In the genomic region with DNA sequence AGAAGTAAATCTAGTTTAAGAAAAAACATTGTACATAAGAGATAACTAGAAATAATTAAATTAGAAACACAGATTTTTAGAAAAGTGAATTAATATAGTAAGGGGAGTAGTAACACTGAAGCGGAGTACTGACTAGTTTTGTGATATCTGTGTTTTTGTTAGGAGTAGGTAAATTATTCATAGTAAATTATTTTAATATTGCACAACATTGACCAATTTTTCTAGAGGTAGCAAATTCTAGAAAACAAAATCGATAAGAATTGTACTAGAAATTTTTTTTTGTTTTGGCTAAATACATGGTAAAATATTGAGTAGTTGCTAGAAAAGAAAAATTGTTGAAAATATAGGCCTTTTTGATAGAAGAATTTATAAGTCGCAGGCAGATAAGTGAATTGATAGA, we compare ENCODE assay signal across 14 cellular contexts.
A peak's percentile ranks its signal among the peaks of the same experiment; 100 is the strongest.
DNase-seq lines count a peak whose midpoint lies in the region; ATAC-seq and TF ChIP-seq lines count a peak whose summit lies in the region.
"Had no signal": no experiment of that assay in that cellular context is flagged by ENCODE, and none has a peak within 500 bp of the region (broad histone marks: within the 10 kb centered on the region; RNA-seq: fewer than 3 reads in every experiment).

No MANE protein-coding gene starts in this region.

- no peak overlapping the region for H2AFZ ChIP-seq in Karpas-422 (ENCODE audit: low read length)

- no peak for TF ChIP-seq CTCF in dorsolateral prefrontal cortex (IDR thresholded peaks at IDR 0.05 in 54 of 56, conservative IDR thresholded peaks at IDR 0.05 in 2 of 56; ENCODE audit: low read depth in 1 of 56, partially characterized antibody in 56 of 56)
- TF ChIP-seq CTCF in neural crest cell (conservative IDR thresholded peaks at IDR 0.05), result no peak

- H3K36me3 ChIP-seq in BLaER1 treated with 17β-estradiol and CSF1 and Interleukin-3, amounts not matched to agents 10 nM and 100 nM, result peaks cover 0 to 50% (median 29%) of the 10 kb centered on the region in 11 experiments; a peak in 15 of 22 replicates
- H3K36me3 ChIP-seq in Karpas-422 (ENCODE audit: insufficient read depth, low read length), result peaks cover 54% of the 10 kb centered on the region

- H3K4me1 Mint-ChIP-seq in neural crest cell, result peaks cover 48% of the 10 kb centered on the region
- peaks cover 11% of the 10 kb centered on the region for H3K4me1 Mint-ChIP-seq in activated CD4-positive, alpha-beta memory T cell treated with anti-CD3 and anti-CD28 coated beads, Interleukin-2, amount 10 ng/mL, durations not matched to agents 7 days and 5 days

- CTCF ChIA-PET in activated CD4-positive, alpha-beta memory T cell treated with anti-CD3 and anti-CD28 coated beads, Interleukin-2, amount 10 ng/mL, durations not matched to agents 7 days and 5 days (lab: Charles Lee), result no interaction called here

- DNase-seq in Karpas-422 (no peak), dorsolateral prefrontal cortex (no peak), neural crest cell (ENCODE audit: low read depth, low spot score) (no peak), LoVo (ENCODE audit: low spot score) (no peak)
- DNase-seq in activated CD4-positive, alpha-beta memory T cell treated with anti-CD3 and anti-CD28 coated beads, Interleukin-2, amount 10 ng/mL, durations not matched to agents 7 days and 5 days, result no peak
- DNase-seq: activated CD4-positive, alpha-beta T cell treated with anti-CD3 and anti-CD28 coated beads for 48 hours; body of pancreas; CD4-positive, CD25-positive, alpha-beta regulatory T cell; NCI-H1436; NCI-H774; stimulated activated naive CD4-positive, alpha-beta T cell had no signal

- H3K27ac Mint-ChIP-seq in neural crest cell (ENCODE audit: unreplicated experiment), result peak overlapping the region; percentile 36
- no peak overlapping the region for H3K27ac Mint-ChIP-seq in activated CD4-positive, alpha-beta memory T cell treated with anti-CD3 and anti-CD28 coated beads, Interleukin-2, amount 10 ng/mL, durations not matched to agents 7 days and 5 days
- H3K27ac Mint-ChIP-seq: CD4-positive, CD25-positive, alpha-beta regulatory T cell had no signal

- peak overlapping the region; percentile 55 to 72 (median 67); a peak in 19 of 20 replicates for H3K4me3 ChIP-seq in BLaER1 treated with 17β-estradiol and CSF1 and Interleukin-3, amounts not matched to agents 10 nM and 100 nM
- H3K4me3 ChIP-seq in Karpas-422 (ENCODE audit: low read length) (peak overlapping the region; percentile 89), dorsolateral prefrontal cortex (peak overlapping the region in 57 of 59 donors; percentile 5 to 81 (median 65))
- H3K4me3 ChIP-seq: body of pancreas had no signal

- no peaks in the 10 kb centered on the region for H3K27me3 Mint-ChIP-seq in neural crest cell (ENCODE audit: low read depth)
- no peaks in the 10 kb centered on the region for H3K27me3 Mint-ChIP-seq in activated CD4-positive, alpha-beta memory T cell treated with anti-CD3 and anti-CD28 coated beads, Interleukin-2, amount 10 ng/mL, durations not matched to agents 7 days and 5 days
- H3K27me3 Mint-ChIP-seq: CD4-positive, CD25-positive, alpha-beta regulatory T cell had no signal

- H3K79me2 ChIP-seq in Karpas-422 (ENCODE audit: low read length), result peaks cover 96% of the 10 kb centered on the region

- peak overlapping the region; percentile 91 for H3K4me3 Mint-ChIP-seq in neural crest cell
- no peak overlapping the region for H3K4me3 Mint-ChIP-seq in activated CD4-positive, alpha-beta memory T cell treated with anti-CD3 and anti-CD28 coated beads, Interleukin-2, amount 10 ng/mL, durations not matched to agents 7 days and 5 days
- H3K4me3 Mint-ChIP-seq: CD4-positive, CD25-positive, alpha-beta regulatory T cell had no signal

- H3K27ac ChIP-seq in BLaER1 treated with 17β-estradiol and CSF1 and Interleukin-3, amounts not matched to agents 10 nM and 100 nM, result peak overlapping the region; percentile 19 to 96 (median 91); a peak in 20 of 22 replicates
- H3K27ac ChIP-seq in Karpas-422 (ENCODE audit: low read length) (peak overlapping the region; percentile 96), dorsolateral prefrontal cortex (peak overlapping the region in 14 of 59 donors; percentile 2 to 97 (median 36))

- no peaks in the 10 kb centered on the region for H3K27me3 ChIP-seq in BLaER1 treated with 17β-estradiol and CSF1 and Interleukin-3, amounts not matched to agents 10 nM and 100 nM
- H3K27me3 ChIP-seq in Karpas-422 (ENCODE audit: low read length) (no peaks in the 10 kb centered on the region), dorsolateral prefrontal cortex (no peaks in the 10 kb centered on the region)
- H3K27me3 ChIP-seq: body of pancreas had no signal

- H3K9me3 Mint-ChIP-seq in neural crest cell, result no peaks in the 10 kb centered on the region
- H3K9me3 Mint-ChIP-seq in activated CD4-positive, alpha-beta memory T cell treated with anti-CD3 and anti-CD28 coated beads, Interleukin-2, amount 10 ng/mL, durations not matched to agents 7 days and 5 days, result no peaks in the 10 kb centered on the region
- H3K9me3 Mint-ChIP-seq: CD4-positive, CD25-positive, alpha-beta regulatory T cell had no signal

- peaks cover 17 to 69% (median 51%) of the 10 kb centered on the region in 10 experiments for H3K4me1 ChIP-seq in BLaER1 treated with 17β-estradiol and CSF1 and Interleukin-3, amounts not matched to agents 10 nM and 100 nM
- H3K4me1 ChIP-seq in Karpas-422 (ENCODE audit: low read length), result peaks cover 72% of the 10 kb centered on the region

- H3K36me3 Mint-ChIP-seq in neural crest cell (ENCODE audit: low read depth), result peaks cover 10% of the 10 kb centered on the region
- H3K36me3 Mint-ChIP-seq in activated CD4-positive, alpha-beta memory T cell treated with anti-CD3 and anti-CD28 coated beads, Interleukin-2, amount 10 ng/mL, durations not matched to agents 7 days and 5 days (ENCODE audit: low read depth), result no peaks in the 10 kb centered on the region

- peaks cover 0 to 31% (median 6%) of the 10 kb centered on the region in 11 experiments; a peak in 7 of 22 replicates for H4K20me1 ChIP-seq in BLaER1 treated with 17β-estradiol and CSF1 and Interleukin-3, amounts not matched to agents 10 nM and 100 nM
- no peaks in the 10 kb centered on the region for H4K20me1 ChIP-seq in Karpas-422 (ENCODE audit: insufficient read depth, low read depth, low read length)

- H3K9ac ChIP-seq in BLaER1 treated with 17β-estradiol and CSF1 and Interleukin-3, amounts not matched to agents 10 nM and 100 nM, result peak overlapping the region; percentile 56 to 91 (median 85); a peak in 15 of 22 replicates
- H3K9ac ChIP-seq in Karpas-422 (ENCODE audit: low read length), result peak overlapping the region; percentile 84

- peaks cover 0 to 8% (median 0%) of the 10 kb centered on the region in 11 experiments; a peak in 3 of 22 replicates for H3K9me3 ChIP-seq in BLaER1 treated with 17β-estradiol and CSF1 and Interleukin-3, amounts not matched to agents 10 nM and 100 nM (replicated peaks in 1 of 11)
- H3K9me3 ChIP-seq in Karpas-422 (ENCODE audit: low read length), result no peaks in the 10 kb centered on the region
- H3K9me3 ChIP-seq: body of pancreas had no signal

- ATAC-seq in HG02798 (IDR thresholded peaks at IDR 0.05; ENCODE audit: poor library complexity, unreplicated experiment), result no peak
- no peak for ATAC-seq in GM18870 (IDR thresholded peaks at IDR 0.05; ENCODE audit: unreplicated experiment)
- ATAC-seq: body of pancreas had no signal

- POLR2A ChIA-PET in activated CD4-positive, alpha-beta memory T cell treated with anti-CD3 and anti-CD28 coated beads, Interleukin-2, amount 10 ng/mL, durations not matched to agents 7 days and 5 days (lab: Charles Lee), result no interaction called here

- intact Hi-C loops in dorsolateral prefrontal cortex (cut with DNase I), result no loop called here

- H3K4me2 ChIP-seq in BLaER1 treated with 17β-estradiol and CSF1 and Interleukin-3, amounts not matched to agents 10 nM and 100 nM, result peak overlapping the region in 10 of 11 experiments; percentile 72 to 99 (median 92); a peak in 17 of 22 replicates
- peak overlapping the region; percentile 95 for H3K4me2 ChIP-seq in Karpas-422 (ENCODE audit: low read depth, low read length, poor library complexity, severe bottlenecking)

- H3K9me2 ChIP-seq in Karpas-422 (replicated peaks; ENCODE audit: insufficient read depth, low read length), result no peaks in the 10 kb centered on the region
